In genomic region chr18:22546905-22547304, GRCh38 we compare ENCODE assay signal across 19 cellular contexts.
DNase-seq lines count a peak whose midpoint lies in the region; ATAC-seq and TF ChIP-seq lines count a peak whose summit lies in the region.
"Had no signal": no experiment of that assay in that cellular context is flagged by ENCODE, and none has a peak within 500 bp of the region (broad histone marks: within the 10 kb centered on the region; RNA-seq: fewer than 3 reads in every experiment).

No MANE protein-coding gene starts in this region.

- intact Hi-C loops in IMR-90 (cut with micrococcal nuclease) (no loop called here), heart left ventricle (cut with DNase I) (loop anchor here in 2 of 10 donors (5.0 to 10.0 kb wide), 2 partner anchors 62 to 75 kb away; no protein-coding TSS in a partner anchor), testis (cut with DNase I; ENCODE audit: low total_unique reads) (loop anchor here (10.0 kb wide), 1 partner anchor 52 kb away; no protein-coding TSS in a partner anchor)

- no peaks in the 10 kb centered on the region for H3K9me2 ChIP-seq in hepatocyte (replicated peaks; ENCODE audit: insufficient read depth)

- ATAC-seq in IMR-90 (ENCODE audit: low read depth), result no peak
- peak in 3 of 4 donors; percentile 22 to 58 (median 28) for ATAC-seq in heart left ventricle
- no peak for ATAC-seq in HG03442 (IDR thresholded peaks at IDR 0.05; ENCODE audit: unreplicated experiment)
- ATAC-seq: HCT116 had no signal

- TF ChIP-seq POLR2A in IMR-90 (IDR thresholded peaks at IDR 0.05; ENCODE audit: low read depth, low read length) (no peak), heart left ventricle (IDR thresholded peaks at IDR 0.05) (no peak), testis (IDR thresholded peaks at IDR 0.05) (no peak)

- H4K91ac ChIP-seq in IMR-90 (ENCODE audit: insufficient read depth, low read depth, low read length), result peak overlapping the region; percentile 21

- CTCF ChIA-PET in IMR-90 (lab: Yijun Ruan, JAX), result no interaction called here

- peak overlapping the region; percentile 89 for H3K14ac ChIP-seq in IMR-90 (replicated peaks; ENCODE audit: low read depth, low read length)

- dilution Hi-C loops in IMR-90 (cut with HindIII; ENCODE audit: low sequenced_read_pairs, unreplicated experiment), result no loop called here

- TF ChIP-seq CTCF in IMR-90 (conservative IDR thresholded peaks at IDR 0.05; ENCODE audit: low read depth, low read length) (no peak), heart left ventricle (IDR thresholded peaks at IDR 0.05) (no peak), hepatocyte (IDR thresholded peaks at IDR 0.05; ENCODE audit: poor library complexity) (no peak), testis (IDR thresholded peaks at IDR 0.05) (no peak)

- TF ChIP-seq RAD21 in IMR-90 (IDR thresholded peaks at IDR 0.05; ENCODE audit: low read length), result no peak

- peak overlapping the region; percentile 89 for H3K18ac ChIP-seq in IMR-90 (ENCODE audit: low read depth, low read length)

- H4K8ac ChIP-seq in IMR-90 (ENCODE audit: low read depth in 2 of 2, low read length in 2 of 2), result 0 out of 4 replicates have a peak overlapping the region, but pooled peaks of 1 of the 2 experiments have one; percentile 7

- H4K20me1 ChIP-seq in IMR-90 (ENCODE audit: insufficient read depth, low read length) (no peaks in the 10 kb centered on the region), hepatocyte (ENCODE audit: insufficient read depth, poor library complexity, severe bottlenecking) (no peaks in the 10 kb centered on the region)

- no peak overlapping the region for H2AK9ac ChIP-seq in IMR-90 (replicated peaks; ENCODE audit: low read depth, low read length, poor library complexity)

- 0 out of 2 replicates have a peak overlapping the region, but pooled peaks have one; percentile 66 for H2AK5ac ChIP-seq in IMR-90 (ENCODE audit: low read depth, low read length)

- peak overlapping the region; percentile 59 for H2BK120ac ChIP-seq in IMR-90 (ENCODE audit: low read depth, low read length)

- H4K5ac ChIP-seq in IMR-90 (ENCODE audit: low read depth, low read length), result peak overlapping the region; percentile 38; the same call in 1 of the 2 replicates

- peaks cover 21% of the 10 kb centered on the region for H3K9me1 ChIP-seq in IMR-90 (ENCODE audit: insufficient read depth, low read length)

- H2BK5ac ChIP-seq in IMR-90 (ENCODE audit: low read depth, low read length, poor library complexity, severe bottlenecking), result peak overlapping the region; percentile 69

- no peak overlapping the region for H3K56ac ChIP-seq in IMR-90 (ENCODE audit: extremely low read depth, insufficient read depth, low read length)

- in situ Hi-C loops in IMR-90 (cut with MboI; ENCODE audit: low sequenced_read_pairs), result no loop called here

- H3K4me1 ChIP-seq in IMR-90 (ENCODE audit: control insufficient read depth, insufficient read depth, low read length) (peaks cover 25% of the 10 kb centered on the region), heart left ventricle (peaks cover 0 to 62% (median 24%) of the 10 kb centered on the region in 12 donors), hepatocyte (ENCODE audit: insufficient read depth) (peaks cover 19% of the 10 kb centered on the region), testis (peaks cover 25% of the 10 kb centered on the region)

- H3K4me2 ChIP-seq in IMR-90 (ENCODE audit: low read depth, low read length) (peak overlapping the region; percentile 30; the same call in 1 of the 2 replicates), hepatocyte (no peak overlapping the region)

- no peak for DNase-seq in IMR-90
- DNase-seq in heart left ventricle, result no peak
- no peak for DNase-seq in hepatocyte (ENCODE audit: low spot score)
- DNase-seq in testis, result peak; percentile 52
- DNase-seq in Ammon's horn (ENCODE audit: low spot score), result no peak
- no peak for DNase-seq in OCI-M2 (lab: John Stamatoyannopoulos, UW; ENCODE audit: unreplicated experiment)
- no peak for DNase-seq in COLO668 (lab: John Stamatoyannopoulos, UW; ENCODE audit: unreplicated experiment)
- DNase-seq: DMS53, EL, GF-D8, KBM-7, NCI-H1092, NCI-H1436, NCI-H2029, NCI-H2227 treated with DMSO at 0.1 percent for 48 hours, NCI-H510A had no signal

- H2BK20ac ChIP-seq in IMR-90 (ENCODE audit: low read depth, low read length), result peak overlapping the region; percentile 75; the same call in 1 of the 2 replicates

- H3K27me3 ChIP-seq in IMR-90 (ENCODE audit: control insufficient read depth, insufficient read depth, low read length) (no peaks in the 10 kb centered on the region; the same call in 1 of the 2 replicates), heart left ventricle (no peaks in the 10 kb centered on the region), hepatocyte (no peaks in the 10 kb centered on the region), testis (no peaks in the 10 kb centered on the region)
- H3K27me3 ChIP-seq: SJSA1 had no signal

- H2AFZ ChIP-seq in IMR-90 (replicated peaks; ENCODE audit: low read length, poor library complexity) (no peak overlapping the region), hepatocyte (no peak overlapping the region)

- no TSS peak for BruUV-seq in IMR-90 (replicated peaks; lab: Mats Ljungman, UMichigan)

- 24% methylated on average over 3 of the region's 8 CpGs; no CpG with 5 or more reads in 1 of the 2 experiments for WGBS in IMR-90 (ENCODE audit: extremely low coverage in 2 of 2, insufficient read length in 1 of 2), 2 experiments
- WGBS in heart left ventricle, 4 donors, result 54 to 64% (median 55%) methylated on average over 8 of the region's 8 CpGs
- 62% methylated on average over 8 of the region's 8 CpGs for WGBS in hepatocyte (ENCODE audit: low lambda C conversion rate, missing lambda C conversion rate)
- WGBS in testis, 2 donors, result 57 to 59% methylated on average over 8 of the region's 8 CpGs

- H2BK15ac ChIP-seq in IMR-90 (ENCODE audit: low read depth, low read length), result peak overlapping the region; percentile 69; the same call in 2 of the 3 replicates

- no peak overlapping the region for H3K27ac ChIP-seq in IMR-90 (ENCODE audit: insufficient read depth, low read length)
- peak overlapping the region in 9 of 12 donors; percentile 8 to 64 (median 31) for H3K27ac ChIP-seq in heart left ventricle
- H3K27ac ChIP-seq in hepatocyte, result peak overlapping the region; percentile 77
- peak overlapping the region in 1 of 2 donors; percentile 23 for H3K27ac ChIP-seq in testis

- H3K9me3 ChIP-seq in IMR-90 (ENCODE audit: control insufficient read depth, insufficient read depth, low read length), result no peaks in the 10 kb centered on the region
- no peaks in the 10 kb centered on the region for H3K9me3 ChIP-seq in heart left ventricle
- H3K9me3 ChIP-seq in hepatocyte (ENCODE audit: low read depth), result no peaks in the 10 kb centered on the region
- H3K9me3 ChIP-seq in testis, result no peaks in the 10 kb centered on the region
- H3K9me3 ChIP-seq: SJSA1 had no signal

- H3K4me3 ChIP-seq in IMR-90 (ENCODE audit: insufficient read depth, low read depth, low read length), result no peak overlapping the region
- H3K4me3 ChIP-seq in heart left ventricle, result no peak overlapping the region
- no peak overlapping the region for H3K4me3 ChIP-seq in hepatocyte
- H3K4me3 ChIP-seq in testis, result no peak overlapping the region
- H3K4me3 ChIP-seq: SJSA1 had no signal

- POLR2A ChIA-PET in IMR-90 (lab: Charles Lee; ENCODE audit: unreplicated experiment), result no interaction called here

- no peak overlapping the region for H3K9ac ChIP-seq in IMR-90 (ENCODE audit: low read depth, low read length)

- H3K36me3 ChIP-seq in IMR-90 (ENCODE audit: control insufficient read depth, insufficient read depth, low read length) (no peaks in the 10 kb centered on the region), heart left ventricle (no peaks in the 10 kb centered on the region), hepatocyte (replicated peaks; ENCODE audit: insufficient read depth, low read depth) (no peaks in the 10 kb centered on the region), testis (ENCODE audit: low read depth, missing control alignments) (no peaks in the 10 kb centered on the region)
- H3K36me3 ChIP-seq: SJSA1 had no signal

- H3K79me1 ChIP-seq in IMR-90 (ENCODE audit: low read depth in 1 of 2, low read length in 2 of 2), result no peaks in the 10 kb centered on the region

- H3K79me2 ChIP-seq in hepatocyte, result no peaks in the 10 kb centered on the region

- peak overlapping the region; percentile 67 for H3K4ac ChIP-seq in IMR-90 (ENCODE audit: low read depth, low read length)

- no peak overlapping the region; the same call in 1 of the 2 replicates for H3K23ac ChIP-seq in IMR-90 (ENCODE audit: low read depth, low read length)

TF ChIP-seq in IMR-90, 13 proteins besides CTCF, POLR2A, EP300 and RAD21:
- TF ChIP-seq MXI1 (IDR thresholded peaks at IDR 0.05; ENCODE audit: borderline replicate concordance, low read depth, low read length), result no peak
- TF ChIP-seq NFE2L2 (IDR thresholded peaks at IDR 0.05; ENCODE audit: low read depth, low read length), result no peak
- TF ChIP-seq ELK1 (IDR thresholded peaks at IDR 0.05; ENCODE audit: borderline replicate concordance, low read depth, low read length), result no peak
- no peak for TF ChIP-seq RFX5 (IDR thresholded peaks at IDR 0.05; ENCODE audit: low read depth, low read length)

Comparison
In these comparisons a context has a peak if more than half of its experiments do, and no peak if none do; other contexts are left out.
1. ATAC-seq: peak in heart left ventricle (3 of 4); none in IMR-90 (single experiment) and HG03442 (single experiment).